In genomic region chr5:146724975-146725374, GRCh38 we compare ENCODE assay signal across 22 cellular contexts.
DNase-seq lines count a peak whose midpoint lies in the region; ATAC-seq and TF ChIP-seq lines count a peak whose summit lies in the region.
"Had no signal": no experiment of that assay in that cellular context is flagged by ENCODE, and none has a peak within 500 bp of the region (broad histone marks: within the 10 kb centered on the region; RNA-seq: fewer than 3 reads in every experiment).

No MANE protein-coding gene starts in this region.

- in situ Hi-C loops in GM13976 (cut with MboI; ENCODE audit: low sequenced_read_pairs, unreplicated experiment), result no loop called here

- peaks cover 40% of the 10 kb centered on the region for H3K4me1 Mint-ChIP-seq in brain
- no peaks in the 10 kb centered on the region for H3K4me1 Mint-ChIP-seq in glutamatergic neuron (ENCODE audit: low read depth, unreplicated experiment)
- H3K4me1 Mint-ChIP-seq: CD14-positive monocyte had no signal

- H3K9me2 ChIP-seq in SK-N-SH, result no peaks in the 10 kb centered on the region

- H3K36me3 Mint-ChIP-seq in brain (peaks cover 11% of the 10 kb centered on the region), glutamatergic neuron (ENCODE audit: unreplicated experiment) (peaks cover 13% of the 10 kb centered on the region)
- H3K36me3 Mint-ChIP-seq: CD14-positive monocyte had no signal

- CTCF ChIA-PET in SK-N-SH (lab: Yijun Ruan, JAX), result interaction anchor here (0.8 kb wide), 1 partner anchor 38 kb away, joined by 3 read pairs; no protein-coding TSS in a partner anchor

- H2AFZ ChIP-seq in SK-N-SH (ENCODE audit: low read depth), result no peak overlapping the region

- H3K4me2 ChIP-seq in SK-N-SH, result no peak overlapping the region

- DNase-seq in SK-N-SH (no peak), fibroblast of the aortic adventitia (ENCODE audit: low read depth) (peak; percentile 23), superior temporal gyrus (ENCODE audit: extremely low spot score) (peak; percentile 41), GM13976 (ENCODE audit: low spot score) (no peak), glutamatergic neuron (no peak)
- DNase-seq: DMS53, GDM1, H7, Kasumi-1, MM.1S, NCI-H1048, NCI-H1436, NCI-H1930, NCI-H2171, NCI-H446, NCI-H526 had no signal

- peaks cover 0 to 17% of the 10 kb centered on the region in 2 experiments; a peak in 2 of 4 replicates for H3K4me1 ChIP-seq in SK-N-SH (ENCODE audit: control insufficient read depth in 1 of 2, insufficient read depth in 2 of 2, low read depth in 1 of 2, low read length in 1 of 2)
- H3K4me1 ChIP-seq: SJSA1 had no signal

- no peaks in the 10 kb centered on the region for H3K79me2 ChIP-seq in SK-N-SH (ENCODE audit: insufficient read depth)

- ATAC-seq in SK-N-SH treated with all-trans-retinoic acid at 6 μM for 48 hours (peak; percentile 76), HG02870 (IDR thresholded peaks at IDR 0.05; ENCODE audit: unreplicated experiment) (no peak)
- ATAC-seq: Right ventricle myocardium inferior had no signal

- H3K4me3 Mint-ChIP-seq in brain (peak overlapping the region in 3 of 5 experiments; percentile 31 to 58 (median 52)), glutamatergic neuron (ENCODE audit: unreplicated experiment) (no peak overlapping the region)
- H3K4me3 Mint-ChIP-seq: CD14-positive monocyte had no signal

- no peaks in the 10 kb centered on the region for H4K20me1 ChIP-seq in SK-N-SH (ENCODE audit: insufficient read depth)

- peaks cover 11% of the 10 kb centered on the region for H3K9me3 ChIP-seq in SK-N-SH

- H3K9me3 Mint-ChIP-seq in brain, result peaks cover 12 to 19% (median 15%) of the 10 kb centered on the region in 5 experiments
- peaks cover 6% of the 10 kb centered on the region for H3K9me3 Mint-ChIP-seq in glutamatergic neuron (ENCODE audit: unreplicated experiment)

- H3K27ac Mint-ChIP-seq in brain (peak overlapping the region in 4 of 5 experiments; percentile 78 to 94 (median 89)), glutamatergic neuron (ENCODE audit: unreplicated experiment) (no peak overlapping the region)
- H3K27ac Mint-ChIP-seq: CD14-positive monocyte had no signal

- peaks cover 5% of the 10 kb centered on the region for H3K27me3 Mint-ChIP-seq in brain
- H3K27me3 Mint-ChIP-seq in glutamatergic neuron (ENCODE audit: unreplicated experiment), result no peaks in the 10 kb centered on the region

- TF ChIP-seq RAD21 in SK-N-SH (IDR thresholded peaks at IDR 0.05; ENCODE audit: low read length), result no peak

- no peaks in the 10 kb centered on the region for H3F3A ChIP-seq in SK-N-SH (replicated peaks; ENCODE audit: insufficient read depth)

- 61% methylated on average over 3 of the region's 3 CpGs for WGBS in SK-N-SH (ENCODE audit: low lambda C conversion rate)

- POLR2A ChIA-PET in SK-N-SH (lab: Yijun Ruan, JAX), result no interaction called here

- TF ChIP-seq CTCF in SK-N-SH (IDR thresholded peaks at IDR 0.05) (no peak), brain (conservative IDR thresholded peaks at IDR 0.05) (no peak), fibroblast of the aortic adventitia (IDR thresholded peaks at IDR 0.05; ENCODE audit: insufficient read depth, low read length) (no peak), GM13976 (IDR thresholded peaks at IDR 0.05; ENCODE audit: borderline replicate concordance, control extremely low read depth, extremely low read depth, insufficient read depth, missing control alignments) (no peak), glutamatergic neuron (IDR thresholded peaks at IDR 0.05; ENCODE audit: partially characterized antibody, unreplicated experiment) (no peak)

- no peak for TF ChIP-seq EP300 in SK-N-SH (IDR thresholded peaks at IDR 0.05; ENCODE audit: borderline replicate concordance in 1 of 2, low read depth in 1 of 2, low read length in 1 of 2)

- H3K36me3 ChIP-seq in SK-N-SH (replicated peaks in 1 of 2; ENCODE audit: control insufficient read depth in 1 of 2, insufficient read depth in 2 of 2, low read length in 1 of 2), result no peaks in the 10 kb centered on the region
- H3K36me3 ChIP-seq: SJSA1 had no signal

- H3K4me3 ChIP-seq in SK-N-SH (ENCODE audit: low read depth in 2 of 2, low read length in 1 of 2) (no peak overlapping the region), fibroblast of the aortic adventitia (ENCODE audit: low read depth, low read length) (no peak overlapping the region)
- H3K4me3 ChIP-seq: SJSA1 had no signal

- H3K27me3 ChIP-seq in SK-N-SH (ENCODE audit: insufficient read depth), result no peaks in the 10 kb centered on the region
- H3K27me3 ChIP-seq: SJSA1 had no signal

- H3K9ac ChIP-seq in SK-N-SH, result no peak overlapping the region

- H3K27ac ChIP-seq in SK-N-SH (ENCODE audit: low read depth in 2 of 2, low read length in 1 of 2), result no peak overlapping the region
- H3K27ac ChIP-seq: SJSA1 had no signal

TF ChIP-seq in SK-N-SH treated with all-trans-retinoic acid at 6 μM for 48 hours, 23 proteins besides CTCF, POLR2A, EP300 and RAD21 (continues in another document):
- TF ChIP-seq ZFP30 (CRISPR knock-in tag; IDR thresholded peaks at IDR 0.05) (no peak), SNAI2 (CRISPR knock-in tag; IDR thresholded peaks at IDR 0.05) (no peak), BACH2 (CRISPR knock-in tag; IDR thresholded peaks at IDR 0.05; ENCODE audit: borderline replicate concordance) (no peak), RARB (CRISPR knock-in tag; IDR thresholded peaks at IDR 0.05) (no peak), POU6F1 (CRISPR knock-in tag; IDR thresholded peaks at IDR 0.05; ENCODE audit: borderline replicate concordance, low read depth) (no peak), ZFP3 (CRISPR knock-in tag; IDR thresholded peaks at IDR 0.05) (no peak), ZNF8 (CRISPR knock-in tag; IDR thresholded peaks at IDR 0.05) (no peak), GLIS3 (CRISPR knock-in tag; IDR thresholded peaks at IDR 0.05) (no peak), ZNF70 (CRISPR knock-in tag; IDR thresholded peaks at IDR 0.05) (no peak), TCF4 (CRISPR knock-in tag; IDR thresholded peaks at IDR 0.05; ENCODE audit: borderline replicate concordance) (no peak), ARNTL (CRISPR knock-in tag; IDR thresholded peaks at IDR 0.05; ENCODE audit: borderline replicate concordance, low read depth) (no peak), ZNF565 (CRISPR knock-in tag; conservative IDR thresholded peaks at IDR 0.05; ENCODE audit: low read depth) (no peak)

TF ChIP-seq in SK-N-SH, 30 proteins besides CTCF, POLR2A, EP300 and RAD21:
- TF ChIP-seq CHD2 (IDR thresholded peaks at IDR 0.05; ENCODE audit: low read length, partially characterized antibody) (no peak), SMC3 (IDR thresholded peaks at IDR 0.05; ENCODE audit: low read depth, low read length) (no peak), NFIC (IDR thresholded peaks at IDR 0.05; ENCODE audit: borderline replicate concordance) (no peak), NRF1 (IDR thresholded peaks at IDR 0.05; ENCODE audit: low read depth, low read length) (no peak), PBX3 (IDR thresholded peaks at IDR 0.05) (no peak), YY1 (IDR thresholded peaks at IDR 0.05; ENCODE audit: low read depth) (no peak), REST (IDR thresholded peaks at IDR 0.05; ENCODE audit: low read depth, low read length) (no peak), EZH2phosphoT487 (IDR thresholded peaks at IDR 0.05; ENCODE audit: borderline replicate concordance, low read depth) (no peak), FOSL2 (IDR thresholded peaks at IDR 0.05; ENCODE audit: borderline replicate concordance, low read depth) (no peak), RFX5 (IDR thresholded peaks at IDR 0.05; ENCODE audit: low read length) (no peak), FOXJ3 (CRISPR knock-in tag; IDR thresholded peaks at IDR 0.05) (no peak), RXRA (IDR thresholded peaks at IDR 0.05; ENCODE audit: borderline replicate concordance, low read depth) (no peak)

Comparison
In these comparisons a context has a peak if more than half of its experiments do, and no peak if none do; other contexts are left out.
1. DNase-seq: peak in fibroblast of the aortic adventitia (single experiment) and superior temporal gyrus (single experiment); none in SK-N-SH (single experiment), GM13976 (single experiment) and glutamatergic neuron (single experiment).